Comparison of ENCODE assay signal across 8 cellular contexts in the genomic region with DNA sequence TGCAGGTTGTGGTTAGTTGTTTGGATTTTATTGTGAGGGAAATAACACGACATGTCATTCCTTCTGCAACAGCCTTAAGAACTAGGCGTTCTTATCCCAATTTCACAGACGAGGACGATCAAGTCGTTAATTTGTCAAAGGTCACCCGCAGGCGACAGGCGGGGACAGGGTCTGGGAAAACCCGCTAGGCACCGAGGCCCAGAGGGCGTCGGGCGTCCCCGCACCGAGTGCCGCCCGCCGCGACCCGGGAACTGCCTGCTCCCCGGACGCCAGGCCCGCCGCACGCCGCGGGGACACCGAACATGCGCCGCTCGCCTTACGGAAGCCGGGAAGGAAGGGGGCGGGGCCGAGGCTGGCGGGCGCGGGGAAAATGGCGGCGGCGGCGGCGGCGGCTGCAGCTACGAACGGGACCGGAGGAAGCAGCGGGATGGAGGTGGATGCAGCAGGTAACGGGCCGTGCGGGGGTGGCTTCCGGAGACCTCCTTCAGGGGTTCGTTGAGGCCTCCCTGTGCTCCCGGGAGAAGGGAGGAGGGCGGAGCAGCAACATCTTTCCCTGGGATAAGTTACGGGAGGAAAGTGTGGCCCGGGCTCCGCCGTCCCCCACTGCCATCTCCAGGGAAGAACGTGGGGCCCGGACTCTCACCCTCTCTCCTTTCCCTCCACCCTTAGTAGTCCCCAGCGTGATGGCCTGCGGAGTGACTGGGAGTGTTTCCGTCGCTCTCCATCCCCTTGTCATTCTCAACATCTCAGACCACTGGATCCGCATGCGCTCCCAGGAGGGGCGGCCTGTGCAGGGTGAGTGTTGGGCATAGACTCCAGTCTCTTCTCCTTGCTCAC. TPM values are rescaled to one million over a fixed set of nuclear protein-coding genes. Genes with fewer than 3 reads are reported as not detected.
A peak's percentile ranks its signal among the peaks of the same experiment; 100 is the strongest.
DNase-seq lines count a peak whose midpoint lies in the region; ATAC-seq, FAIRE-seq and TF ChIP-seq lines count a peak whose summit lies in the region.

A gene (plus strand): TSS at position 349 of the 837 bp plus-strand sequence. CDS start 22 bp downstream, at position 371.

- TF ChIP-seq RAD21 in HepG2 (CRISPR knock-in tag; IDR thresholded peaks at IDR 0.05) = peak; percentile 50; the same call in 1 of the 2 replicates

- no peaks in the 10 kb centered on the region for H4K20me1 ChIP-seq in HepG2 (ENCODE audit: insufficient read depth, low read length)

- H3K4me1 ChIP-seq in HepG2 (ENCODE audit: insufficient read depth, low read length) = peaks cover 36% of the 10 kb centered on the region

- peak within 1 kb of the TSS; percentile 87 for H3K4me2 ChIP-seq in HepG2 (ENCODE audit: low read depth, low read length)

- peak; percentile 8 for FAIRE-seq in HepG2 (lab: Jason Lieb, UNC)

- TF ChIP-seq CTCF in HepG2 (CRISPR knock-in tag; IDR thresholded peaks at IDR 0.05) = no peak

- peaks cover 24 to 36% of the 10 kb centered on the region in 2 experiments for H3K36me3 ChIP-seq in HepG2 (replicated peaks in 1 of 2; ENCODE audit: control insufficient read depth in 1 of 2, insufficient read depth in 2 of 2, low read length in 2 of 2)

- intact Hi-C loops in HepG2 (cut with micrococcal nuclease; ENCODE audit: unreplicated experiment) = no loop called here

- H3K4me3 ChIP-seq in HepG2 (replicated peaks in 1 of 3; ENCODE audit: insufficient read depth in 1 of 3, low read depth in 2 of 3, low read length in 3 of 3) = peak within 1 kb of the TSS; percentile 83 to 97 (median 84)

- peak within 1 kb of the TSS; percentile 74 for H3K27ac ChIP-seq in HepG2 (ENCODE audit: extremely low read length, insufficient read depth, low read length)

- H3K9me3 ChIP-seq in HepG2 (ENCODE audit: low read length) = no peaks in the 10 kb centered on the region

- H2AFZ ChIP-seq in HepG2 (ENCODE audit: low read length) = peak within 1 kb of the TSS; percentile 20

- DNase-seq in ELR (ENCODE audit: low read depth) = peak; percentile 80
- DNase-seq in NCI-H460 (ENCODE audit: extremely low read depth, low read depth) = peak; percentile 66
- peak; percentile 80 to 81 for DNase-seq in activated CD4-positive, alpha-beta T cell treated with anti-CD3 and anti-CD28 coated beads, Interleukin-2, amount 50 U/mL, for 4 hours
- DNase-seq in dermis blood vessel endothelial cell = peak; percentile 83
- DNase-seq in HepG2 (ENCODE audit: low spot score) = peak; percentile 49
- DNase-seq in stimulated activated CD4-positive, alpha-beta T cell treated with anti-CD3 and anti-CD28 coated beads, Interleukin-2, amount 100 ng/mL, for 48 hours = peak; percentile 89

- peak; percentile 63 for ATAC-seq in HG02852 (IDR thresholded peaks at IDR 0.05; ENCODE audit: unreplicated experiment)
- ATAC-seq in HepG2 = peak; percentile 58
- ATAC-seq in GM18517 (IDR thresholded peaks at IDR 0.05; ENCODE audit: unreplicated experiment) = no peak

- POLR2A ChIA-PET in HepG2 (lab: Yijun Ruan, JAX) = interaction anchor here (1.0 to 2.7 kb wide), 3 partner anchors 12 to 60 kb away, joined by 3 to 29 read pairs (median 4); a partner anchor contains a TSS

- H3K79me2 ChIP-seq in HepG2 (ENCODE audit: insufficient read depth, low read length) = peaks cover 10% of the 10 kb centered on the region

- TF ChIP-seq POLR2A in HepG2 (IDR thresholded peaks at IDR 0.05; ENCODE audit: insufficient read depth in 1 of 2, low read depth in 2 of 2, low read length in 2 of 2) = peak; percentile 78 to 93

- TF ChIP-seq EP300 in HepG2 (IDR thresholded peaks at IDR 0.05; ENCODE audit: low read depth in 2 of 2, low read length in 2 of 2) (no peak), HepG2 (CRISPR knock-in tag; IDR thresholded peaks at IDR 0.05; ENCODE audit: borderline replicate concordance) (peak; percentile 46; the same call in 1 of the 2 replicates)

- 1% methylated on average over 36 of the region's 68 CpGs for WGBS in HepG2 (ENCODE audit: low lambda C conversion rate)

- no TSS peak for BruUV-seq in HepG2 (replicated peaks; lab: Mats Ljungman, UMichigan)

- peak within 1 kb of the TSS; percentile 96 for H3K9ac ChIP-seq in HepG2 (ENCODE audit: insufficient read depth, low read depth, low read length)

- H3K27me3 ChIP-seq in HepG2 (ENCODE audit: control insufficient read depth in 1 of 2, insufficient read depth in 2 of 2, low read length in 2 of 2) = no peaks in the 10 kb centered on the region; a peak in 1 of 5 replicates

- CTCF ChIA-PET in HepG2 (lab: Yijun Ruan, JAX; ENCODE audit: low intra/inter-chr PET ratio, low total read pairs) = no interaction called here

- in situ Hi-C loops in HepG2 (cut with HindIII; ENCODE audit: extremely low pct_ligation_motif_present, low pct_unique_long_range_greater_than_20kb) = no loop called here

TF ChIP-seq in HepG2, 621 proteins besides CTCF, POLR2A, EP300 and RAD21 (continues in another document):
- TF ChIP-seq ZNF891 (CRISPR knock-in tag; IDR thresholded peaks at IDR 0.05) (peak; percentile 85; the same call in 1 of the 2 replicates), AGO2 (optimal IDR thresholded peaks at IDR 0.05; ENCODE audit: low read depth, low read length) (no peak), CBX2 (IDR thresholded peaks at IDR 0.05; ENCODE audit: low read depth, low read length) (no peak), CBX2 (CRISPR knock-in tag; IDR thresholded peaks at IDR 0.05; ENCODE audit: low read depth) (no peak; the same call in 1 of the 2 replicates), ZNF766 (CRISPR knock-in tag; IDR thresholded peaks at IDR 0.05; ENCODE audit: borderline replicate concordance) (0 out of 2 replicates have a peak, but pooled peaks have one; percentile 84), AHR (CRISPR knock-in tag; IDR thresholded peaks at IDR 0.05) (peak; percentile 91), ZNF484 (CRISPR knock-in tag; IDR thresholded peaks at IDR 0.05; ENCODE audit: borderline replicate concordance, low read depth) (peak; percentile 68; the same call in 1 of the 2 replicates), NFE2 (CRISPR knock-in tag; IDR thresholded peaks at IDR 0.05) (no peak), ZNF572 (CRISPR knock-in tag; IDR thresholded peaks at IDR 0.05) (no peak), CBX1 (IDR thresholded peaks at IDR 0.05; ENCODE audit: low read depth) (peak; percentile 92), ZMYM3 (CRISPR knock-in tag; IDR thresholded peaks at IDR 0.05) (no peak), YEATS4 (CRISPR knock-in tag; IDR thresholded peaks at IDR 0.05; ENCODE audit: borderline replicate concordance) (peak; percentile 95), BRD4 (CRISPR knock-in tag; IDR thresholded peaks at IDR 0.05) (0 out of 2 replicates have a peak, but pooled peaks have one; percentile 25)
- TF ChIP-seq, protein P1, sequence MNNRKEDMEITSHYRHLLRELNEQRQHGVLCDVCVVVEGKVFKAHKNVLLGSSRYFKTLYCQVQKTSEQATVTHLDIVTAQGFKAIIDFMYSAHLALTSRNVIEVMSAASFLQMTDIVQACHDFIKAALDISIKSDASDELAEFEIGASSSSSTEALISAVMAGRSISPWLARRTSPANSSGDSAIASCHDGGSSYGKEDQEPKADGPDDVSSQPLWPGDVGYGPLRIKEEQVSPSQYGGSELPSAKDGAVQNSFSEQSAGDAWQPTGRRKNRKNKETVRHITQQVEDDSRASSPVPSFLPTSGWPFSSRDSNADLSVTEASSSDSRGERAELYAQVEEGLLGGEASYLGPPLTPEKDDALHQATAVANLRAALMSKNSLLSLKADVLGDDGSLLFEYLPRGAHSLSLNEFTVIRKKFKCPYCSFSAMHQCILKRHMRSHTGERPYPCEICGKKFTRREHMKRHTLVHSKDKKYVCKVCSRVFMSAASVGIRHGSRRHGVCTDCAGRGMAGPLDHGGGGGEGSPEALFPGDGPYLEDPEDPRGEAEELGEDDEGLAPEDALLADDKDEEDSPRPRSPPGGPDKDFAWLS (CRISPR knock-in tag; IDR thresholded peaks at IDR 0.05; ENCODE audit: borderline replicate concordance) = peak; percentile 90

RNA-seq across cellular contexts. Expression of the gene that starts here (rescaled TPM):
- total RNA-seq in NCI-H460 (2014; rRNA removed; shearing (Covaris generic)) = 59.3 and 73.8 TPM in 2 replicates
- 53.3 and 85.2 TPM in 2 replicates for polyA plus RNA-seq in NCI-H460 (2014; cell fraction: nucleus; rRNA removed)
- total RNA-seq in dermis blood vessel endothelial cell (59.1 and 99.7 TPM in 2 replicates), HepG2 (2016; rRNA removed; fragmentation: Illumina TruSeq; extraction: Trizol) (33.4 and 64.4 TPM in 2 replicates)
- 9.5 and 10.2 TPM in 2 replicates for total RNA-seq in HepG2 (2016; cell fraction: cytosol; rRNA removed; fragmentation: Illumina TruSeq; extraction: Trizol; ENCODE audit: low read depth)
- 36.3 and 62.5 TPM in 2 replicates for total RNA-seq in HepG2 (2016; cell fraction: insoluble cytoplasmic fraction; rRNA removed; fragmentation: Illumina TruSeq; extraction: Trizol)
- total RNA-seq in HepG2 (2016; cell fraction: membrane; rRNA removed; fragmentation: Illumina TruSeq; extraction: Trizol) = 15.0 and 17.1 TPM in 2 replicates
- 28.6 and 31.2 TPM in 2 replicates for total RNA-seq in HepG2 (2016; cell fraction: nucleus; rRNA removed; fragmentation: Illumina TruSeq; extraction: Trizol)
- 117 and 124 TPM in 2 replicates for polyA plus RNA-seq in HepG2 (2011; rRNA removed)
- 122 and 127 TPM in 2 replicates for polyA plus RNA-seq in HepG2 (2011; cell fraction: cytosol; rRNA removed)
- polyA plus RNA-seq in HepG2 (2011; cell fraction: nucleus; rRNA removed) = 63.0 and 72.5 TPM in 2 replicates
- polyA plus RNA-seq in HepG2 (2012) = 71.1 and 91.2 TPM in 2 replicates
- 26.8 and 27.5 TPM in 2 replicates for polyA plus RNA-seq in HepG2 (2016; cell fraction: cytosol; fragmentation: Illumina TruSeq; extraction: Trizol; ENCODE audit: low read depth)
- 132 and 136 TPM in 2 replicates for polyA plus RNA-seq in HepG2 (2016; cell fraction: insoluble cytoplasmic fraction; fragmentation: Illumina TruSeq; extraction: Trizol; ENCODE audit: low read depth)
- 25.7 and 26.0 TPM in 2 replicates for polyA plus RNA-seq in HepG2 (2016; cell fraction: membrane; fragmentation: Illumina TruSeq; extraction: Trizol; ENCODE audit: low read depth)
- 83.2 and 85.6 TPM in 2 replicates for polyA plus RNA-seq in HepG2 (2016; cell fraction: nucleus; fragmentation: Illumina TruSeq; extraction: Trizol; ENCODE audit: insufficient read depth, low read depth)
- 104 and 348 TPM in 2 replicates for polyA minus RNA-seq in HepG2 (2011; rRNA and poly(A)+ RNA removed; ENCODE audit: low replicate concordance)
- polyA minus RNA-seq in HepG2 (2011; cell fraction: cytosol; rRNA and poly(A)+ RNA removed) = 44.1 and 55.6 TPM in 2 replicates
- polyA minus RNA-seq in HepG2 (2011; cell fraction: nucleus; rRNA and poly(A)+ RNA removed) = 29.6 and 33.3 TPM in 2 replicates
